29 cellular contexts compared by ENCODE assay signal in genomic region chr12:128471491-128471890, GRCh38.
"Had no signal": no experiment of that assay in that cellular context is flagged by ENCODE, and none has a peak within 500 bp of the region (broad histone marks: within the 10 kb centered on the region; RNA-seq: fewer than 3 reads in every experiment).

No MANE protein-coding gene starts in this region.

- H3K4me1 ChIP-seq: colonic mucosa, esophagus muscularis mucosa, esophagus squamous epithelium, foreskin keratinocyte, gastrocnemius medialis, gastroesophageal sphincter, heart left ventricle had no signal

- H3K4me3 ChIP-seq: colonic mucosa, coronary artery, dorsolateral prefrontal cortex, esophagus muscularis mucosa, esophagus squamous epithelium, gastrocnemius medialis, gastroesophageal sphincter, heart left ventricle, heart right ventricle had no signal

- DNase-seq: colonic mucosa; cortex of kidney; dermis blood vessel endothelial cell; dorsolateral prefrontal cortex; effector CD4-positive, alpha-beta T cell; effector CD8-positive, alpha-beta T cell; effector memory CD4-positive, alpha-beta T cell; effector memory CD8-positive, alpha-beta T cell; endodermal cell; erythroblast; esophagus squamous epithelium; foreskin fibroblast; foreskin keratinocyte; foreskin melanocyte; gastrocnemius medialis; glutamatergic neuron; head of caudate nucleus; heart left ventricle; heart right ventricle had no signal

- H3K27ac Mint-ChIP-seq: dendritic cell treated with granulocyte-macrophage colony-stimulating factor and Interleukin-4, amounts not matched to agents 40 ng/mL and 50 ng/mL, for 4 days; effector memory CD8-positive, alpha-beta T cell; endodermal cell had no signal

- H3K9me3 ChIP-seq: colonic mucosa, esophagus muscularis mucosa, gastrocnemius medialis, gastroesophageal sphincter, heart left ventricle had no signal

- ATAC-seq: effector memory CD8-positive, alpha-beta T cell; esophagus mucosa; foreskin keratinocyte; gastrocnemius medialis; gastroesophageal sphincter; heart left ventricle; heart right ventricle had no signal

- H3K27me3 ChIP-seq: colonic mucosa, dorsolateral prefrontal cortex, esophagus squamous epithelium, foreskin keratinocyte, gastrocnemius medialis had no signal

- H3K36me3 ChIP-seq: colonic mucosa, esophagus muscularis mucosa, esophagus squamous epithelium, gastrocnemius medialis, gastroesophageal sphincter, heart left ventricle, heart right ventricle had no signal

- H3K27ac ChIP-seq: colonic mucosa, coronary artery, dorsolateral prefrontal cortex, epithelial cell of prostate, esophagus muscularis mucosa, esophagus squamous epithelium, foreskin keratinocyte, gastrocnemius medialis, gastroesophageal sphincter, heart left ventricle, heart right ventricle had no signal

- FAIRE-seq: colon, endometrium, endothelial cell of umbilical vein, frontal cortex had no signal

- H3K27me3 Mint-ChIP-seq: dendritic cell treated with granulocyte-macrophage colony-stimulating factor and Interleukin-4, amounts not matched to agents 40 ng/mL and 50 ng/mL, for 4 days had no signal

- H3K4me3 Mint-ChIP-seq: dendritic cell treated with granulocyte-macrophage colony-stimulating factor and Interleukin-4, amounts not matched to agents 40 ng/mL and 50 ng/mL, for 4 days; effector memory CD8-positive, alpha-beta T cell; endodermal cell had no signal
